ENCODE assay signal across 27 cellular contexts in genomic region chr3:105415981-105416380, GRCh38. TPM values are rescaled to one million over a fixed set of nuclear protein-coding genes. Genes with fewer than 3 reads are reported as not detected.
A peak's percentile ranks its signal among the peaks of the same experiment; 100 is the strongest.
DNase-seq lines count a peak whose midpoint lies in the region; ATAC-seq and TF ChIP-seq lines count a peak whose summit lies in the region.
"Had no signal": no experiment of that assay in that cellular context is flagged by ENCODE, and none has a peak within 500 bp of the region (broad histone marks: within the 10 kb centered on the region; RNA-seq: fewer than 3 reads in every experiment).

No MANE protein-coding gene starts in this region.

- H3K27ac ChIP-seq in endodermal cell (ENCODE audit: low read depth, low read length), result no peak overlapping the region
- no peak overlapping the region for H3K27ac ChIP-seq in mesendoderm (ENCODE audit: low read depth, low read length)
- H3K27ac ChIP-seq in PC-3 (ENCODE audit: low read length), result no peak overlapping the region
- H3K27ac ChIP-seq: BLaER1, KMS-11, PC-9, SJSA1 had no signal

- no peaks in the 10 kb centered on the region for H3K27me3 ChIP-seq in endodermal cell (ENCODE audit: control insufficient read depth, insufficient read depth, low read length, poor library complexity, severe bottlenecking)
- H3K27me3 ChIP-seq in mesendoderm (ENCODE audit: insufficient read depth, low read length, poor library complexity), result no peaks in the 10 kb centered on the region
- no peaks in the 10 kb centered on the region for H3K27me3 ChIP-seq in PC-3 (ENCODE audit: low read length)
- H3K27me3 ChIP-seq: BLaER1, SJSA1 had no signal

- no peak overlapping the region for H2BK5ac ChIP-seq in mesendoderm (ENCODE audit: low read length)

- H3K9me3 ChIP-seq in endodermal cell (ENCODE audit: control insufficient read depth, low read length) (no peaks in the 10 kb centered on the region), PC-3 (ENCODE audit: low read length) (no peaks in the 10 kb centered on the region)
- H3K9me3 ChIP-seq: BLaER1, SJSA1 had no signal

- peaks cover 1% of the 10 kb centered on the region for H3K4me1 ChIP-seq in endodermal cell (ENCODE audit: control insufficient read depth, insufficient read depth, low read length)
- no peaks in the 10 kb centered on the region for H3K4me1 ChIP-seq in mesendoderm (ENCODE audit: control insufficient read depth, low read depth, low read length)
- peaks cover 20% of the 10 kb centered on the region for H3K4me1 ChIP-seq in PC-3 (ENCODE audit: insufficient read depth, low read length)
- H3K4me1 ChIP-seq: SJSA1 had no signal

- no peaks in the 10 kb centered on the region for H3K36me3 Mint-ChIP-seq in endodermal cell (ENCODE audit: low read depth)
- no peaks in the 10 kb centered on the region for H3K36me3 Mint-ChIP-seq in activated T-helper 2 cell treated with anti-CD3 and anti-CD28 coated beads, Interferon-gamma antibody, Interleukin-2, Interleukin-4, amounts not matched to agents 10 μg/mL and 5 μg/mL and 100 μg/mL, durations not matched to agents 14 hours and 24 hours and 36 hours (ENCODE audit: low read depth)
- no peaks in the 10 kb centered on the region for H3K36me3 Mint-ChIP-seq in WTC11
- H3K36me3 Mint-ChIP-seq: CD4-positive, CD25-positive, alpha-beta regulatory T cell had no signal

- H3K79me2 ChIP-seq in mesendoderm (ENCODE audit: control insufficient read depth, insufficient read depth, low read length) (no peaks in the 10 kb centered on the region), PC-3 (ENCODE audit: low read length) (peaks cover 98% of the 10 kb centered on the region)

- H3K79me1 ChIP-seq in mesendoderm (ENCODE audit: low read length), result no peaks in the 10 kb centered on the region

- H3K9me3 Mint-ChIP-seq in endodermal cell, result no peaks in the 10 kb centered on the region
- H3K9me3 Mint-ChIP-seq in activated T-helper 2 cell treated with anti-CD3 and anti-CD28 coated beads, Interferon-gamma antibody, Interleukin-2, Interleukin-4, amounts not matched to agents 10 μg/mL and 5 μg/mL and 100 μg/mL, durations not matched to agents 14 hours and 24 hours and 36 hours, result no peaks in the 10 kb centered on the region
- H3K9me3 Mint-ChIP-seq in WTC11, result no peaks in the 10 kb centered on the region
- H3K9me3 Mint-ChIP-seq: GM23338, H9 had no signal

- no peak overlapping the region for H4K5ac ChIP-seq in mesendoderm (ENCODE audit: low read length)

- H3K4me3 Mint-ChIP-seq in endodermal cell (peak overlapping the region; percentile 27), WTC11 (no peak overlapping the region)
- H3K4me3 Mint-ChIP-seq in activated T-helper 2 cell treated with anti-CD3 and anti-CD28 coated beads, Interferon-gamma antibody, Interleukin-2, Interleukin-4, amounts not matched to agents 10 μg/mL and 5 μg/mL and 100 μg/mL, durations not matched to agents 14 hours and 24 hours and 36 hours (ENCODE audit: low read depth), result no peak overlapping the region
- H3K4me3 Mint-ChIP-seq: CD4-positive, CD25-positive, alpha-beta regulatory T cell; GM23338; H9; IgD-negative memory B cell had no signal

- no TSS peak for BruUV-seq in PC-3 (replicated peaks; lab: Mats Ljungman, UMichigan)

- no peak overlapping the region for H4K8ac ChIP-seq in mesendoderm (ENCODE audit: low read depth, low read length)

- H3K9ac ChIP-seq in endodermal cell (ENCODE audit: extremely low read depth, low read length, poor library complexity, severe bottlenecking), result no peak overlapping the region
- H3K9ac ChIP-seq in mesendoderm (ENCODE audit: low read length), result no peak overlapping the region
- no peak overlapping the region for H3K9ac ChIP-seq in PC-3 (ENCODE audit: low read length)
- H3K9ac ChIP-seq: BLaER1, KMS-11 had no signal

- no peak overlapping the region for H3K18ac ChIP-seq in mesendoderm (ENCODE audit: low read length)

- H3K27ac Mint-ChIP-seq in endodermal cell (peak overlapping the region; percentile 27), WTC11 (no peak overlapping the region)
- no peak overlapping the region for H3K27ac Mint-ChIP-seq in activated T-helper 2 cell treated with anti-CD3 and anti-CD28 coated beads, Interferon-gamma antibody, Interleukin-2, Interleukin-4, amounts not matched to agents 10 μg/mL and 5 μg/mL and 100 μg/mL, durations not matched to agents 14 hours and 24 hours and 36 hours
- H3K27ac Mint-ChIP-seq: CD4-positive, CD25-positive, alpha-beta regulatory T cell; GM23338; H9 had no signal

- H3K4me2 ChIP-seq in mesendoderm (ENCODE audit: low read length), result no peak overlapping the region
- H3K4me2 ChIP-seq in PC-3 (ENCODE audit: low read length), result no peak overlapping the region
- H3K4me2 ChIP-seq: BLaER1, GM23338, KMS-11, PC-9 had no signal

- H3K56ac ChIP-seq in mesendoderm (ENCODE audit: low read length), result no peak overlapping the region

- no peak overlapping the region for H2BK120ac ChIP-seq in mesendoderm (ENCODE audit: low read depth, low read length)

- no peaks in the 10 kb centered on the region for H4K20me1 ChIP-seq in PC-3 (ENCODE audit: low read length)
- H4K20me1 ChIP-seq: BLaER1 had no signal

- 83% methylated on average over 1 of the region's 1 CpG; no CpG with 5 or more reads in 1 of the 2 experiments for WGBS in endodermal cell (ENCODE audit: insufficient coverage in 1 of 2, insufficient read length in 1 of 2), 2 experiments
- no CpG with 5 or more reads among the region's 1 CpG for WGBS in mesendoderm (ENCODE audit: extremely low coverage, insufficient coverage, low lambda C conversion rate)

- POLR2A ChIA-PET in PC-3 (lab: Charles Lee; ENCODE audit: unreplicated experiment), result no interaction called here
- POLR2A ChIA-PET in WTC11 (lab: Charles Lee), result no interaction called here

- no peaks in the 10 kb centered on the region for H3F3A ChIP-seq in PC-3 (ENCODE audit: low read length, unreplicated experiment)

- H3K4me3 ChIP-seq in endodermal cell (ENCODE audit: low read length) (peak overlapping the region; percentile 30), mesendoderm (ENCODE audit: low read length) (no peak overlapping the region), PC-3 (ENCODE audit: low read length) (no peak overlapping the region)
- H3K4me3 ChIP-seq: BLaER1, GM23338, PC-9, SJSA1 had no signal

- peaks cover 39% of the 10 kb centered on the region for H3K4me1 Mint-ChIP-seq in endodermal cell
- peaks cover 6% of the 10 kb centered on the region for H3K4me1 Mint-ChIP-seq in activated T-helper 2 cell treated with anti-CD3 and anti-CD28 coated beads, Interferon-gamma antibody, Interleukin-2, Interleukin-4, amounts not matched to agents 10 μg/mL and 5 μg/mL and 100 μg/mL, durations not matched to agents 14 hours and 24 hours and 36 hours (ENCODE audit: low read depth)
- H3K4me1 Mint-ChIP-seq in WTC11, result 0 out of 2 replicates have a peak, but pooled peaks cover 5% of the 10 kb centered on the region

- H2BK15ac ChIP-seq in mesendoderm (replicated peaks; ENCODE audit: low read depth), result no peak overlapping the region

- H3K4ac ChIP-seq in mesendoderm (ENCODE audit: low read depth, low read length), result no peak overlapping the region

- no peak overlapping the region for H2AK5ac ChIP-seq in mesendoderm (ENCODE audit: low read length)

- DNase-seq in EL (peak; percentile 14), NCI-H82 (lab: John Stamatoyannopoulos, UW) (peak; percentile 59), endodermal cell (no peak), mesendoderm (peak; percentile 62), Kasumi-1 (lab: John Stamatoyannopoulos, UW) (no peak), PC-3 (no peak), WTC11 (ENCODE audit: low spot score) (no peak)
- DNase-seq in activated T-helper 2 cell treated with anti-CD3 and anti-CD28 coated beads, Interferon-gamma antibody, Interleukin-2, Interleukin-4, amounts not matched to agents 10 μg/mL and 5 μg/mL and 100 μg/mL, durations not matched to agents 14 hours and 24 hours and 36 hours (ENCODE audit: low spot score), result no peak
- DNase-seq: CD4-positive, CD25-positive, alpha-beta regulatory T cell; COR-L47; DMS53; H9; NCI-H1092; NCI-H1417 treated with DMSO at 0.1 percent for 48 hours; NCI-H1694 treated with DMSO at 0.1 percent for 48 hours; NCI-H2081 treated with DMSO at 0.1 percent for 48 hours; NCI-H2171; NCI-H345; NCI-H748 treated with DMSO at 0.1 percent for 48 hours; NK-92 treated with Interleukin-12 subunit alpha and Interleukin-12 subunit beta, amount 100 ng/mL, for 24 hours; PC-9 had no signal

- ATAC-seq in PC-3 (no peak; the same call in 1 of the 2 replicates), WTC11 (no peak)
- ATAC-seq: GM23338, Right ventricle myocardium inferior had no signal

- CTCF ChIA-PET in PC-3 (lab: Charles Lee), result no interaction called here
- CTCF ChIA-PET in WTC11 (lab: Charles Lee), result no interaction called here

- no peaks in the 10 kb centered on the region for H3K9me2 ChIP-seq in PC-3 (replicated peaks; ENCODE audit: low read length)

- no peak overlapping the region for H3K23ac ChIP-seq in mesendoderm (ENCODE audit: low read length)

- TF ChIP-seq CTCF in endodermal cell (conservative IDR thresholded peaks at IDR 0.05) (no peak), PC-3 (conservative IDR thresholded peaks at IDR 0.05; ENCODE audit: low read depth, low read length) (no peak), WTC11 (IDR thresholded peaks at IDR 0.05) (no peak)

- H3K27me3 Mint-ChIP-seq in endodermal cell (ENCODE audit: insufficient read depth) (no peaks in the 10 kb centered on the region), WTC11 (ENCODE audit: low read depth) (no peaks in the 10 kb centered on the region)
- no peaks in the 10 kb centered on the region for H3K27me3 Mint-ChIP-seq in activated T-helper 2 cell treated with anti-CD3 and anti-CD28 coated beads, Interferon-gamma antibody, Interleukin-2, Interleukin-4, amounts not matched to agents 10 μg/mL and 5 μg/mL and 100 μg/mL, durations not matched to agents 14 hours and 24 hours and 36 hours (ENCODE audit: low read depth)
- H3K27me3 Mint-ChIP-seq: CD4-positive, CD25-positive, alpha-beta regulatory T cell; IgD-negative memory B cell had no signal

- no peaks in the 10 kb centered on the region for H3K36me3 ChIP-seq in endodermal cell (ENCODE audit: control insufficient read depth, insufficient read depth, low read length)
- H3K36me3 ChIP-seq in mesendoderm (ENCODE audit: control insufficient read depth, insufficient read depth, low read length), result no peaks in the 10 kb centered on the region
- H3K36me3 ChIP-seq in PC-3 (ENCODE audit: low read depth, low read length), result no peaks in the 10 kb centered on the region
- H3K36me3 ChIP-seq: BLaER1, SJSA1 had no signal

- H2AFZ ChIP-seq in PC-3 (ENCODE audit: low read length), result no peak overlapping the region
- H2AFZ ChIP-seq: GM23338, PC-9 had no signal

- intact Hi-C loops in PC-3 (cut with micrococcal nuclease), result no loop called here
- intact Hi-C loops in activated T-helper 2 cell treated with anti-CD3 and anti-CD28 coated beads, Interferon-gamma antibody, Interleukin-2, Interleukin-4, amounts not matched to agents 10 μg/mL and 5 μg/mL and 100 μg/mL, durations not matched to agents 14 hours and 24 hours and 36 hours (cut with micrococcal nuclease), result no loop called here

RNA-seq across cellular contexts. Expression of gene ALCAM, which starts 49.3 kb away (rescaled TPM):
- total RNA-seq in endodermal cell (10 to 100 TPM; 19.3 to 36.5 TPM), PC-3 (2014; rRNA removed) (168 and 169 TPM in 2 replicates), WTC11 (2021) (24.0 to 30.7 TPM (median 25.0 TPM) in 3 replicates)
- polyA plus RNA-seq in endodermal cell (2013, experiment 1 of 2), result 29.6 TPM
- polyA plus RNA-seq in endodermal cell (2013, experiment 2 of 2), result 33.7 TPM
- polyA plus RNA-seq in mesendoderm (2013, experiment 1 of 2), result 9.0 TPM
- 9.3 TPM for polyA plus RNA-seq in mesendoderm (2013, experiment 2 of 2)
- total RNA-seq in activated T-helper 2 cell treated with anti-CD3 and anti-CD28 coated beads, Interferon-gamma antibody, Interleukin-2, Interleukin-4, amounts not matched to agents 10 μg/mL and 5 μg/mL and 100 μg/mL, durations not matched to agents 14 hours and 24 hours and 36 hours, result 36.7 and 37.3 TPM in 2 replicates

Comparison
In these comparisons a context has a peak if more than half of its experiments do, and no peak if none do; other contexts are left out.
1. DNase-seq: peak in EL (single experiment), NCI-H82 (single experiment) and mesendoderm (single experiment); none in endodermal cell (single experiment), Kasumi-1 (0 of 2), PC-3 (single experiment), activated T-helper 2 cell treated with anti-CD3 and anti-CD28 coated beads, Interferon-gamma antibody, Interleukin-2, Interleukin-4, amounts not matched to agents 10 μg/mL and 5 μg/mL and 100 μg/mL, durations not matched to agents 14 hours and 24 hours and 36 hours (single experiment) and WTC11 (single experiment).